ENCODE assay signal across 16 cellular contexts in genomic region chr2:72827999-72828646, GRCh38. TPM values are rescaled to one million over a fixed set of nuclear protein-coding genes. Genes with fewer than 3 reads are reported as not detected.
DNase-seq lines count a peak whose midpoint lies in the region; ATAC-seq and TF ChIP-seq lines count a peak whose summit lies in the region.
"Had no signal": no experiment of that assay in that cellular context is flagged by ENCODE, and none has a peak within 500 bp of the region (broad histone marks: within the 10 kb centered on the region; RNA-seq: fewer than 3 reads in every experiment).

No MANE protein-coding gene starts in this region.

- H3K4me3 Mint-ChIP-seq in type B pancreatic cell, result peak overlapping the region; percentile 60

- no peaks in the 10 kb centered on the region for H3K9me2 ChIP-seq in SK-N-SH

- peaks cover under 1% of the 10 kb centered on the region for H3K9me3 Mint-ChIP-seq in type B pancreatic cell
- H3K9me3 Mint-ChIP-seq: IgD-negative memory B cell had no signal

- peaks cover 4 to 8% of the 10 kb centered on the region in 2 experiments; a peak in 2 of 4 replicates for H3K4me1 ChIP-seq in SK-N-SH (ENCODE audit: control insufficient read depth in 1 of 2, insufficient read depth in 2 of 2, low read depth in 1 of 2, low read length in 1 of 2)

- H3K27ac ChIP-seq in SK-N-SH (ENCODE audit: low read depth in 2 of 2, low read length in 1 of 2), result no peak overlapping the region
- peak overlapping the region; percentile 78 for H3K27ac ChIP-seq in RWPE1
- H3K27ac ChIP-seq: lower lobe of right lung, parathyroid adenoma had no signal

- peaks cover 10% of the 10 kb centered on the region; the same call in 1 of the 2 replicates for H3K79me2 ChIP-seq in SK-N-SH (ENCODE audit: insufficient read depth)

- POLR2A ChIA-PET in SK-N-SH (lab: Yijun Ruan, JAX), result no interaction called here
- POLR2A ChIA-PET in RWPE1 (lab: Yijun Ruan, JAX; ENCODE audit: low non-redundant PET), result no interaction called here

- H3K27ac Mint-ChIP-seq in type B pancreatic cell, result peak overlapping the region; percentile 94
- H3K27ac Mint-ChIP-seq: IgD-negative memory B cell had no signal

- no peaks in the 10 kb centered on the region for H3F3A ChIP-seq in SK-N-SH (replicated peaks; ENCODE audit: insufficient read depth)

- no peaks in the 10 kb centered on the region for H3K36me3 ChIP-seq in SK-N-SH (replicated peaks in 1 of 2; ENCODE audit: control insufficient read depth in 1 of 2, insufficient read depth in 2 of 2, low read length in 1 of 2)
- H3K36me3 ChIP-seq: lower lobe of right lung had no signal

- DNase-seq in SK-N-SH (no peak), RWPE1 (ENCODE audit: low spot score) (peak; percentile 90), fibroblast of peridontal ligament (ENCODE audit: extremely low read depth) (peak; percentile 35), type B pancreatic cell (ENCODE audit: extremely low spot score, unreplicated experiment) (no peak), D341Med (ENCODE audit: low spot score) (no peak)
- DNase-seq: 8988T; activated CD4-positive, CD25-positive, alpha-beta regulatory T cell; GF-D8; glutamatergic neuron; lower lobe of right lung; stimulated activated naive CD4-positive, alpha-beta T cell had no signal

- H3K4me3 ChIP-seq in SK-N-SH (ENCODE audit: low read depth in 2 of 2, low read length in 1 of 2), result no peak overlapping the region
- H3K4me3 ChIP-seq: lower lobe of right lung had no signal

- TF ChIP-seq EP300 in SK-N-SH (IDR thresholded peaks at IDR 0.05; ENCODE audit: borderline replicate concordance in 1 of 2, low read depth in 1 of 2, low read length in 1 of 2), result no peak

- no peak for TF ChIP-seq RAD21 in SK-N-SH (IDR thresholded peaks at IDR 0.05; ENCODE audit: low read length)

- H3K9me3 ChIP-seq in SK-N-SH, result no peaks in the 10 kb centered on the region
- H3K9me3 ChIP-seq: lower lobe of right lung had no signal

- peaks cover 2% of the 10 kb centered on the region for H3K27me3 Mint-ChIP-seq in type B pancreatic cell

- no peak overlapping the region for H3K9ac ChIP-seq in SK-N-SH
- H3K9ac ChIP-seq: parathyroid adenoma had no signal

- H3K4me2 ChIP-seq in SK-N-SH, result no peak overlapping the region

- H2AFZ ChIP-seq in SK-N-SH (ENCODE audit: low read depth), result no peak overlapping the region
- H2AFZ ChIP-seq: parathyroid adenoma had no signal

- peaks cover 11% of the 10 kb centered on the region for H3K4me1 Mint-ChIP-seq in type B pancreatic cell (ENCODE audit: unreplicated experiment)

- H3K27me3 ChIP-seq in SK-N-SH (ENCODE audit: insufficient read depth), result no peaks in the 10 kb centered on the region

- TF ChIP-seq CTCF in SK-N-SH (IDR thresholded peaks at IDR 0.05), result no peak
- TF ChIP-seq CTCF in RWPE1 (conservative IDR thresholded peaks at IDR 0.05; ENCODE audit: low read depth), result no peak
- TF ChIP-seq CTCF in type B pancreatic cell (conservative IDR thresholded peaks at IDR 0.05), result no peak

- CTCF ChIA-PET in SK-N-SH (lab: Yijun Ruan, JAX), result interaction anchor here (2.3 kb wide), 1 partner anchor 32 kb away, joined by 8 read pairs; no protein-coding TSS in a partner anchor
- CTCF ChIA-PET in RWPE1 (lab: Yijun Ruan, JAX), result interaction anchor here (0.6 kb wide), 1 partner anchor 1627 kb away, joined by 4 read pairs; no protein-coding TSS in a partner anchor

- H3K36me3 Mint-ChIP-seq in type B pancreatic cell, result no peaks in the 10 kb centered on the region

- ATAC-seq in SK-N-SH treated with all-trans-retinoic acid at 6 μM for 48 hours, result no peak
- no peak for ATAC-seq in HG02885 (IDR thresholded peaks at IDR 0.05; ENCODE audit: poor library complexity, unreplicated experiment)
- ATAC-seq in GM21390 (IDR thresholded peaks at IDR 0.05; ENCODE audit: unreplicated experiment), result no peak
- ATAC-seq: lower lobe of right lung had no signal

- 46% methylated on average over 5 of the region's 5 CpGs for WGBS in SK-N-SH (ENCODE audit: low lambda C conversion rate)

- no peaks in the 10 kb centered on the region for H4K20me1 ChIP-seq in SK-N-SH (ENCODE audit: insufficient read depth)

TF ChIP-seq in SK-N-SH, 30 proteins besides CTCF, POLR2A, EP300 and RAD21:
- 0 out of 2 replicates have a peak, but pooled peaks have one; percentile 26 for TF ChIP-seq JUND (IDR thresholded peaks at IDR 0.05)
- no peak for TF ChIP-seq TAF1 (IDR thresholded peaks at IDR 0.05; ENCODE audit: borderline replicate concordance, low read depth, low read length)

TF ChIP-seq in SK-N-SH treated with all-trans-retinoic acid at 6 μM for 48 hours, 23 proteins besides CTCF, POLR2A, EP300 and RAD21:
- TF ChIP-seq PPARA (CRISPR knock-in tag; IDR thresholded peaks at IDR 0.05; ENCODE audit: borderline replicate concordance), result no peak
- TF ChIP-seq ZNF8 (CRISPR knock-in tag; IDR thresholded peaks at IDR 0.05), result no peak
- TF ChIP-seq ESRRG (CRISPR knock-in tag; IDR thresholded peaks at IDR 0.05), result no peak
- TF ChIP-seq CSRNP3 (CRISPR knock-in tag; IDR thresholded peaks at IDR 0.05), result no peak
- TF ChIP-seq OSR1 (CRISPR knock-in tag; IDR thresholded peaks at IDR 0.05), result no peak
- no peak for TF ChIP-seq TSHZ2 (CRISPR knock-in tag; IDR thresholded peaks at IDR 0.05)
- no peak for TF ChIP-seq BACH2 (CRISPR knock-in tag; IDR thresholded peaks at IDR 0.05; ENCODE audit: borderline replicate concordance)

RNA-seq across cellular contexts. Expression of gene EXOC6B, which starts 2.3 kb away (rescaled TPM):
- polyA plus RNA-seq in SK-N-SH (2012; rRNA removed), result 7.4 and 7.8 TPM in 2 replicates
- polyA plus RNA-seq in SK-N-SH (2012; cell fraction: cytosol; rRNA removed), result 5.1 and 6.2 TPM in 2 replicates
- 6.3 and 13.7 TPM in 2 replicates for polyA plus RNA-seq in SK-N-SH (2012; cell fraction: nucleus; rRNA removed)
- 46.1 and 62.6 TPM in 2 replicates for total RNA-seq in type B pancreatic cell (ENCODE audit: low replicate concordance)

RNA-seq across cellular contexts. Expression of gene SPR, which starts 59.1 kb away (rescaled TPM):
- 25.7 and 27.5 TPM in 2 replicates for polyA plus RNA-seq in SK-N-SH (2012; rRNA removed)
- polyA plus RNA-seq in SK-N-SH (2012; cell fraction: cytosol; rRNA removed), result 27.8 and 30.1 TPM in 2 replicates
- 15.1 and 18.6 TPM in 2 replicates for polyA plus RNA-seq in SK-N-SH (2012; cell fraction: nucleus; rRNA removed)
- total RNA-seq in type B pancreatic cell (ENCODE audit: low replicate concordance), result 12.4 and 16.0 TPM in 2 replicates
- polyA plus RNA-seq: IgD-negative memory B cell had no signal

Comparison
In these comparisons a context has a peak if more than half of its experiments do, and no peak if none do; other contexts are left out.
1. DNase-seq: peak in RWPE1 (single experiment) and fibroblast of peridontal ligament (single experiment); none in SK-N-SH (single experiment), type B pancreatic cell (single experiment) and D341Med (single experiment).